ENCODE assay signal across 9 cellular contexts in genomic region chr13:30143671-30144400, GRCh38.
DNase-seq lines count a peak whose midpoint lies in the region; ATAC-seq and TF ChIP-seq lines count a peak whose summit lies in the region.
"Had no signal": no experiment of that assay in that cellular context is flagged by ENCODE, and none has a peak within 500 bp of the region (broad histone marks: within the 10 kb centered on the region; RNA-seq: fewer than 3 reads in every experiment).

No MANE protein-coding gene starts in this region.

- DNase-seq in CD8-positive, alpha-beta memory T cell: no peak
- DNase-seq in NB4 (ENCODE audit: low read depth): peak; percentile 43
- DNase-seq in central memory CD8-positive, alpha-beta T cell (ENCODE audit: low spot score in 2 of 2): no peak
- no peak for DNase-seq in osteocyte (ENCODE audit: extremely low spot score, unreplicated experiment)
- no peak for DNase-seq in adrenal gland
- DNase-seq in stimulated activated CD4-positive, alpha-beta T cell treated with anti-CD3 and anti-CD28 coated beads, Interleukin-15, amount 100 ng/mL, for 24 hours: no peak
- no peak for DNase-seq in SHP77 treated with DMSO at 0.1 percent for 48 hours (lab: John Stamatoyannopoulos, UW)
- DNase-seq: gastrocnemius medialis had no signal

- no peak overlapping the region for H3K4me3 Mint-ChIP-seq in CD8-positive, alpha-beta memory T cell
- H3K4me3 Mint-ChIP-seq in central memory CD8-positive, alpha-beta T cell: no peak overlapping the region
- H3K4me3 Mint-ChIP-seq in osteocyte (ENCODE audit: unreplicated experiment): no peak overlapping the region

- no peak for TF ChIP-seq POLR2A in NB4 (IDR thresholded peaks at IDR 0.05; ENCODE audit: extremely low read depth, insufficient read length)
- no peak for TF ChIP-seq POLR2A in adrenal gland (IDR thresholded peaks at IDR 0.05)

- no peak for ATAC-seq in central memory CD8-positive, alpha-beta T cell (replicated peaks; ENCODE audit: extremely low read depth, poor library complexity, severe bottlenecking)
- ATAC-seq in GM18519 (IDR thresholded peaks at IDR 0.05; ENCODE audit: low FRiP score, unreplicated experiment): no peak

- peaks cover 0 to 10% (median 3%) of the 10 kb centered on the region in 5 donors for H3K9me3 Mint-ChIP-seq in CD8-positive, alpha-beta memory T cell
- H3K9me3 Mint-ChIP-seq in central memory CD8-positive, alpha-beta T cell: peaks cover 6% of the 10 kb centered on the region
- H3K9me3 Mint-ChIP-seq in osteocyte (ENCODE audit: unreplicated experiment): no peaks in the 10 kb centered on the region

- 78 to 86% (median 85%) methylated on average over 4 to 5 of the region's 5 CpGs for WGBS in adrenal gland, 4 donors

- peaks cover 2 to 15% (median 6%) of the 10 kb centered on the region in 3 donors for H3K36me3 Mint-ChIP-seq in CD8-positive, alpha-beta memory T cell
- peaks cover 4% of the 10 kb centered on the region for H3K36me3 Mint-ChIP-seq in central memory CD8-positive, alpha-beta T cell (ENCODE audit: insufficient read depth)
- no peaks in the 10 kb centered on the region for H3K36me3 Mint-ChIP-seq in osteocyte (ENCODE audit: unreplicated experiment)

- no peaks in the 10 kb centered on the region for H3K36me3 ChIP-seq in CD8-positive, alpha-beta memory T cell (ENCODE audit: insufficient read depth, low read length)
- H3K36me3 ChIP-seq in adrenal gland (replicated peaks in 1 of 2): no peaks in the 10 kb centered on the region
- H3K36me3 ChIP-seq: gastrocnemius medialis had no signal

- no peaks in the 10 kb centered on the region for H3K27me3 ChIP-seq in CD8-positive, alpha-beta memory T cell (ENCODE audit: insufficient read depth, low read length, poor library complexity, severe bottlenecking)
- no peaks in the 10 kb centered on the region for H3K27me3 ChIP-seq in adrenal gland
- H3K27me3 ChIP-seq: gastrocnemius medialis had no signal

- peaks cover 5% of the 10 kb centered on the region for H3K9me3 ChIP-seq in CD8-positive, alpha-beta memory T cell (ENCODE audit: low read length)
- H3K9me3 ChIP-seq in adrenal gland (replicated peaks in 1 of 3): no peaks in the 10 kb centered on the region
- H3K9me3 ChIP-seq: gastrocnemius medialis had no signal

- CTCF ChIA-PET in CD8-positive, alpha-beta memory T cell (lab: Charles Lee): interaction anchor here (1.6 to 14.7 kb wide), 3 partner anchors 13 to 29 kb away, joined by 8 to 276 read pairs (median 92); no protein-coding TSS in a partner anchor

- H3K4me1 Mint-ChIP-seq in CD8-positive, alpha-beta memory T cell: peaks cover 69 to 88% (median 88%) of the 10 kb centered on the region in 3 donors
- peaks cover 82% of the 10 kb centered on the region for H3K4me1 Mint-ChIP-seq in central memory CD8-positive, alpha-beta T cell
- H3K4me1 Mint-ChIP-seq in osteocyte (ENCODE audit: unreplicated experiment): peaks cover 29% of the 10 kb centered on the region

- peaks cover 58% of the 10 kb centered on the region for H3K4me1 ChIP-seq in CD8-positive, alpha-beta memory T cell (ENCODE audit: insufficient read depth, low read length)
- peaks cover 0 to 11% of the 10 kb centered on the region in 2 donors for H3K4me1 ChIP-seq in adrenal gland (replicated peaks in 1 of 2)

- intact Hi-C loops in adrenal gland (cut with DNase I): no loop called here

- peak overlapping the region in 7 of 8 donors; percentile 7 to 86 (median 72) for H3K27ac Mint-ChIP-seq in CD8-positive, alpha-beta memory T cell
- peak overlapping the region; percentile 89 for H3K27ac Mint-ChIP-seq in central memory CD8-positive, alpha-beta T cell (ENCODE audit: low read depth)
- peak overlapping the region; percentile 87 for H3K27ac Mint-ChIP-seq in osteocyte (ENCODE audit: unreplicated experiment)

- no peak overlapping the region for H3K4me3 ChIP-seq in CD8-positive, alpha-beta memory T cell (ENCODE audit: low read length)
- no peak overlapping the region for H3K4me3 ChIP-seq in NB4 (ENCODE audit: low read depth, low read length)
- no peak overlapping the region for H3K4me3 ChIP-seq in adrenal gland
- H3K4me3 ChIP-seq: gastrocnemius medialis had no signal

- POLR2A ChIA-PET in CD8-positive, alpha-beta memory T cell (lab: Charles Lee): no interaction called here

- no peak for TF ChIP-seq CTCF in NB4 (IDR thresholded peaks at IDR 0.05; ENCODE audit: low read depth, low read length)
- TF ChIP-seq CTCF in osteocyte (IDR thresholded peaks at IDR 0.05): no peak
- TF ChIP-seq CTCF in adrenal gland (IDR thresholded peaks at IDR 0.05): no peak

- H3K27ac ChIP-seq in CD8-positive, alpha-beta memory T cell (ENCODE audit: low read depth, low read length): no peak overlapping the region
- H3K27ac ChIP-seq in adrenal gland: peak overlapping the region in 1 of 5 donors; percentile 70

- peaks cover 0 to 2% of the 10 kb centered on the region in 2 donors for H3K27me3 Mint-ChIP-seq in CD8-positive, alpha-beta memory T cell
- no peaks in the 10 kb centered on the region for H3K27me3 Mint-ChIP-seq in central memory CD8-positive, alpha-beta T cell
- H3K27me3 Mint-ChIP-seq in osteocyte (ENCODE audit: unreplicated experiment): no peaks in the 10 kb centered on the region
